In genomic region chr1:4084053-4084431, GRCh38 we compare ENCODE assay signal across 30 cellular contexts.
"Had no signal": no experiment of that assay in that cellular context is flagged by ENCODE, and none has a peak within 500 bp of the region (broad histone marks: within the 10 kb centered on the region; RNA-seq: fewer than 3 reads in every experiment).

No MANE protein-coding gene starts in this region.

- H3K4me3 Mint-ChIP-seq: activated CD4-positive, alpha-beta memory T cell treated with anti-CD3 and anti-CD28 coated beads for 36 hours; activated CD4-positive, alpha-beta T cell treated with anti-CD3 and anti-CD28 coated beads, Interleukin-2, amount 10 ng/mL, durations not matched to agents 24 days and 14 days; activated naive CD4-positive, alpha-beta T cell treated with anti-CD3 and anti-CD28 coated beads for 36 hours; activated naive CD8-positive, alpha-beta T cell treated with anti-CD3 and anti-CD28 coated beads for 36 hours; activated T-helper 1 cell treated with anti-CD3 and anti-CD28 coated beads, Interleukin-12 subunit alpha, Interleukin-12 subunit beta, Interleukin-2, Interleukin-4 antibody, amounts not matched to agents 30 ng/mL and 10 ng/mL and 1 ng/mL, durations not matched to agents 14 hours and 24 hours and 36 hours; dendritic cell treated with granulocyte-macrophage colony-stimulating factor and Interleukin-4, amounts not matched to agents 40 ng/mL and 50 ng/mL, for 4 days; endodermal cell; immature natural killer cell; naive B cell; stimulated activated naive CD8-positive, alpha-beta T cell treated with anti-CD3 and anti-CD28 coated beads, Interleukin-15, amount 100 ng/mL, for 72 hours; T-helper 1 cell treated with Interleukin-12 subunit alpha and Interleukin-12 subunit beta and Interleukin-4 antibody, amounts not matched to agents 30 μg/mL and 1 μg/mL, for 36 hours had no signal

- H3K36me3 ChIP-seq: ascending aorta, tibial nerve, WERI-Rb-1 had no signal

- H3K27ac ChIP-seq: ascending aorta, tibial nerve, WERI-Rb-1 had no signal

- H3K36me3 Mint-ChIP-seq: activated CD4-positive, alpha-beta memory T cell treated with anti-CD3 and anti-CD28 coated beads for 36 hours; activated naive CD8-positive, alpha-beta T cell treated with anti-CD3 and anti-CD28 coated beads for 36 hours; immature natural killer cell had no signal

- ATAC-seq: activated CD4-positive, CD25-positive, alpha-beta regulatory T cell treated with anti-CD3 and anti-CD28 coated beads, Interleukin-2, amount 50 U/mL, for 24 hours; esophagus mucosa; left colon; right cardiac atrium; stimulated activated naive CD8-positive, alpha-beta T cell treated with anti-CD3 and anti-CD28 coated beads, Interleukin-15, amount 100 ng/mL, for 72 hours had no signal

- H3K27me3 ChIP-seq: ascending aorta, tibial nerve had no signal

- H3K9me3 Mint-ChIP-seq: activated CD4-positive, alpha-beta T cell treated with anti-CD3 and anti-CD28 coated beads, Interleukin-2, amount 10 ng/mL, durations not matched to agents 24 days and 14 days; activated naive CD4-positive, alpha-beta T cell treated with anti-CD3 and anti-CD28 coated beads for 36 hours; T-helper 1 cell treated with Interleukin-12 subunit alpha and Interleukin-12 subunit beta and Interleukin-4 antibody, amounts not matched to agents 30 μg/mL and 1 μg/mL, for 36 hours had no signal

- DNase-seq: activated CD4-positive, alpha-beta memory T cell treated with anti-CD3 and anti-CD28 coated beads for 36 hours; activated CD4-positive, alpha-beta T cell treated with anti-CD3 and anti-CD28 coated beads, Interleukin-2, amount 10 ng/mL, durations not matched to agents 24 days and 14 days; activated CD8-positive, alpha-beta memory T cell treated with anti-CD3 and anti-CD28 coated beads, Interleukin-2, amount 50 U/mL, for 4 hours; activated effector memory CD4-positive, alpha-beta T cell treated with anti-CD3 and anti-CD28 coated beads, Interleukin-2, amount 50 U/mL, for 16 hours; activated naive CD4-positive, alpha-beta T cell treated with anti-CD3 and anti-CD28 coated beads for 36 hours; activated naive CD8-positive, alpha-beta T cell treated with anti-CD3 and anti-CD28 coated beads for 36 hours; activated T-cell treated with anti-CD3 and anti-CD28 coated beads, Interleukin-2, amount 50 U/mL, for 1 hour; central memory CD4-positive, alpha-beta T cell; endodermal cell; foreskin fibroblast; immature natural killer cell; kidney; left colon; naive B cell; nucleus accumbens; right cardiac atrium; stimulated activated CD4-positive, alpha-beta T cell treated with anti-CD3 and anti-CD28 coated beads, Interleukin-12 subunit alpha, Interleukin-12 subunit beta, amount 100 ng/mL, for 4 hours; stimulated activated CD4-positive, alpha-beta T cell treated with anti-CD3 and anti-CD28 coated beads, Interleukin-4, amount 100 ng/mL, for 1 hour; stimulated activated naive CD8-positive, alpha-beta T cell treated with anti-CD3 and anti-CD28 coated beads, Interleukin-15, amount 100 ng/mL, for 72 hours; substantia nigra; SW 1271; T-helper 9 cell; WERI-Rb-1 had no signal

- H3K27ac Mint-ChIP-seq: activated CD4-positive, alpha-beta memory T cell treated with anti-CD3 and anti-CD28 coated beads for 36 hours; activated CD4-positive, alpha-beta T cell treated with anti-CD3 and anti-CD28 coated beads, Interleukin-2, amount 10 ng/mL, durations not matched to agents 24 days and 14 days; activated naive CD4-positive, alpha-beta T cell treated with anti-CD3 and anti-CD28 coated beads for 36 hours; activated naive CD8-positive, alpha-beta T cell treated with anti-CD3 and anti-CD28 coated beads for 36 hours; activated T-helper 1 cell treated with anti-CD3 and anti-CD28 coated beads, Interleukin-12 subunit alpha, Interleukin-12 subunit beta, Interleukin-2, Interleukin-4 antibody, amounts not matched to agents 30 ng/mL and 10 ng/mL and 1 ng/mL, durations not matched to agents 14 hours and 24 hours and 36 hours; dendritic cell treated with granulocyte-macrophage colony-stimulating factor and Interleukin-4, amounts not matched to agents 40 ng/mL and 50 ng/mL, for 4 days; endodermal cell; immature natural killer cell; stimulated activated naive CD8-positive, alpha-beta T cell treated with anti-CD3 and anti-CD28 coated beads, Interleukin-15, amount 100 ng/mL, for 72 hours; T-helper 1 cell treated with Interleukin-12 subunit alpha and Interleukin-12 subunit beta and Interleukin-4 antibody, amounts not matched to agents 30 μg/mL and 1 μg/mL, for 36 hours had no signal

- H3K4me1 Mint-ChIP-seq: activated CD4-positive, alpha-beta T cell treated with anti-CD3 and anti-CD28 coated beads, Interleukin-2, amount 10 ng/mL, durations not matched to agents 24 days and 14 days; activated naive CD8-positive, alpha-beta T cell treated with anti-CD3 and anti-CD28 coated beads for 36 hours; immature natural killer cell; stimulated activated naive CD8-positive, alpha-beta T cell treated with anti-CD3 and anti-CD28 coated beads, Interleukin-15, amount 100 ng/mL, for 72 hours had no signal

- H3K4me3 ChIP-seq: ascending aorta, tibial nerve had no signal

- H3K4me1 ChIP-seq: ascending aorta had no signal

- H3K9me3 ChIP-seq: ascending aorta had no signal
